Comparison of ENCODE assay signal across 18 cellular contexts in genomic region chr17:9185142-9185541, GRCh38.
"Had no signal": no experiment of that assay in that cellular context is flagged by ENCODE, and none has a peak within 500 bp of the region (broad histone marks: within the 10 kb centered on the region; RNA-seq: fewer than 3 reads in every experiment).

No MANE protein-coding gene starts in this region.

- H3K4me3 ChIP-seq: coronary artery, sigmoid colon, spleen, tibial artery had no signal

- H3K36me3 ChIP-seq: spleen had no signal

- H3K27ac Mint-ChIP-seq: activated CD4-positive, alpha-beta T cell treated with anti-CD3 and anti-CD28 coated beads, Interleukin-2, amount 10 ng/mL, durations not matched to agents 7 days and 5 days; activated naive CD8-positive, alpha-beta T cell; brain had no signal

- H3K27me3 ChIP-seq: sigmoid colon, tibial artery had no signal

- H3K4me1 ChIP-seq: tibial artery had no signal

- H3K4me3 Mint-ChIP-seq: activated CD4-positive, alpha-beta T cell treated with anti-CD3 and anti-CD28 coated beads, Interleukin-2, amount 10 ng/mL, durations not matched to agents 7 days and 5 days; activated naive CD8-positive, alpha-beta T cell; brain; central memory CD8-positive, alpha-beta T cell; neural crest cell had no signal

- H3K27me3 Mint-ChIP-seq: activated CD4-positive, alpha-beta T cell treated with anti-CD3 and anti-CD28 coated beads, Interleukin-2, amount 10 ng/mL, durations not matched to agents 7 days and 5 days had no signal

- H3K4me1 Mint-ChIP-seq: activated CD4-positive, alpha-beta T cell treated with anti-CD3 and anti-CD28 coated beads, Interleukin-2, amount 10 ng/mL, durations not matched to agents 7 days and 5 days; neural crest cell had no signal

- ATAC-seq: left lobe of liver had no signal

- H3K9me3 Mint-ChIP-seq: activated CD4-positive, alpha-beta T cell treated with anti-CD3 and anti-CD28 coated beads, Interleukin-2, amount 10 ng/mL, durations not matched to agents 7 days and 5 days; brain; central memory CD8-positive, alpha-beta T cell; neural crest cell had no signal

- DNase-seq: activated CD4-positive, alpha-beta T cell treated with anti-CD3 and anti-CD28 coated beads, Interleukin-2, amount 10 ng/mL, durations not matched to agents 7 days and 5 days; activated CD8-positive, alpha-beta memory T cell treated with anti-CD3 and anti-CD28 coated beads, Interleukin-2, amount 50 U/mL, for 48 hours; activated gamma-delta T cell treated with Interleukin-2 at 50 U/mL for 16 hours; amniotic stem cell; foreskin melanocyte; islet precursor cell; midbrain; sigmoid colon; spleen; stimulated activated CD4-positive, alpha-beta T cell treated with anti-CD3 and anti-CD28 coated beads, Interleukin-1b, Interleukin-23, amount 100 ng/mL, for 48 hours; SW 1271; tibial artery had no signal

- H3K27ac ChIP-seq: coronary artery, spleen, tibial artery had no signal

- H3K36me3 Mint-ChIP-seq: activated naive CD8-positive, alpha-beta T cell; brain had no signal

- H3K9me3 ChIP-seq: sigmoid colon, spleen, tibial artery had no signal
